17 cellular contexts compared by ENCODE assay signal in genomic region chr7:50399635-50400034, GRCh38. TPM values are rescaled to one million over a fixed set of nuclear protein-coding genes. Genes with fewer than 3 reads are reported as not detected.
A peak's percentile ranks its signal among the peaks of the same experiment; 100 is the strongest.
DNase-seq lines count a peak whose midpoint lies in the region; ATAC-seq and TF ChIP-seq lines count a peak whose summit lies in the region.
"Had no signal": no experiment of that assay in that cellular context is flagged by ENCODE, and none has a peak within 500 bp of the region (broad histone marks: within the 10 kb centered on the region; RNA-seq: fewer than 3 reads in every experiment).

No MANE protein-coding gene starts in this region.

- H3K4me1 ChIP-seq in right atrium auricular region: no peaks in the 10 kb centered on the region

- H3K9me3 ChIP-seq in T-helper 17 cell (ENCODE audit: control insufficient read depth, low read length, poor library complexity, severe bottlenecking): no peaks in the 10 kb centered on the region
- no peaks in the 10 kb centered on the region for H3K9me3 ChIP-seq in right atrium auricular region

- peaks cover 81% of the 10 kb centered on the region for H3K36me3 Mint-ChIP-seq in activated CD8-positive, alpha-beta T cell treated with anti-CD3 and anti-CD28 coated beads, Interleukin-2, amount 10 ng/mL, durations not matched to agents 7 days and 5 days (ENCODE audit: low read depth)
- peaks cover 85% of the 10 kb centered on the region for H3K36me3 Mint-ChIP-seq in activated CD8-positive, alpha-beta T cell treated with anti-CD3 and anti-CD28 coated beads for 36 hours (ENCODE audit: low read depth)
- H3K36me3 Mint-ChIP-seq in T-helper 17 cell (ENCODE audit: low read depth): peaks cover 10% of the 10 kb centered on the region
- H3K36me3 Mint-ChIP-seq in stimulated activated naive B cell treated with anti-CD40 and anti-IgM and Interleukin-4, amounts not matched to agents 10 μg/mL and 1 μg/mL and 100 μg/mL, for 72 hours: peaks cover 57 to 73% of the 10 kb centered on the region in 2 donors

- no peak for ATAC-seq in activated CD8-positive, alpha-beta T cell treated with anti-CD3 and anti-CD28 coated beads, Interleukin-2, amount 10 ng/mL, durations not matched to agents 7 days and 5 days
- no peak for ATAC-seq in activated CD8-positive, alpha-beta T cell treated with anti-CD3 and anti-CD28 coated beads for 36 hours
- ATAC-seq in T-helper 17 cell (no peak), GM21367 (IDR thresholded peaks at IDR 0.05; ENCODE audit: unreplicated experiment) (no peak)
- ATAC-seq in stimulated activated naive B cell treated with anti-CD40 and anti-IgM and Interleukin-4, amounts not matched to agents 10 μg/mL and 1 μg/mL and 100 μg/mL, for 72 hours (replicated peaks): no peak
- ATAC-seq: PC-3 had no signal

- peak; percentile 18 for DNase-seq in activated CD8-positive, alpha-beta T cell treated with anti-CD3 and anti-CD28 coated beads, Interleukin-2, amount 10 ng/mL, durations not matched to agents 7 days and 5 days
- DNase-seq in activated CD8-positive, alpha-beta T cell treated with anti-CD3 and anti-CD28 coated beads for 36 hours: no peak
- DNase-seq in T-helper 17 cell: no peak
- DNase-seq in dorsolateral prefrontal cortex: no peak
- no peak for DNase-seq in stimulated activated naive B cell treated with anti-CD40 and anti-IgM and Interleukin-4, amounts not matched to agents 10 μg/mL and 1 μg/mL and 100 μg/mL, for 72 hours
- DNase-seq in right atrium auricular region (ENCODE audit: low spot score): no peak
- DNase-seq: C1 segment of cervical spinal cord; CD8-positive, alpha-beta memory T cell; DMS79; KBM-7; NCI-H1105; NCI-H1694 treated with DMSO at 0.1 percent for 48 hours; NCI-H510A treated with DMSO at 0.1 percent for 48 hours; PC-3; RPMI8226; SIG-M5 had no signal

- H3K4me3 Mint-ChIP-seq in activated CD8-positive, alpha-beta T cell treated with anti-CD3 and anti-CD28 coated beads, Interleukin-2, amount 10 ng/mL, durations not matched to agents 7 days and 5 days: no peak overlapping the region
- H3K4me3 Mint-ChIP-seq in activated CD8-positive, alpha-beta T cell treated with anti-CD3 and anti-CD28 coated beads for 36 hours: no peak overlapping the region
- no peak overlapping the region for H3K4me3 Mint-ChIP-seq in T-helper 17 cell
- H3K4me3 Mint-ChIP-seq in stimulated activated naive B cell treated with anti-CD40 and anti-IgM and Interleukin-4, amounts not matched to agents 10 μg/mL and 1 μg/mL and 100 μg/mL, for 72 hours: no peak overlapping the region
- H3K4me3 Mint-ChIP-seq: CD8-positive, alpha-beta memory T cell had no signal

- H3K36me3 ChIP-seq in right atrium auricular region: no peaks in the 10 kb centered on the region

- CTCF ChIA-PET in activated CD8-positive, alpha-beta T cell treated with anti-CD3 and anti-CD28 coated beads, Interleukin-2, amount 10 ng/mL, durations not matched to agents 7 days and 5 days (lab: Charles Lee): no interaction called here
- CTCF ChIA-PET in activated CD8-positive, alpha-beta T cell treated with anti-CD3 and anti-CD28 coated beads for 36 hours (lab: Charles Lee): no interaction called here

- H3K4me3 ChIP-seq in dorsolateral prefrontal cortex (peak overlapping the region in 38 of 59 donors; percentile 6 to 55 (median 32)), right atrium auricular region (no peak overlapping the region)

- H3K27me3 ChIP-seq in dorsolateral prefrontal cortex: peaks cover 0 to 45% (median 22%) of the 10 kb centered on the region in 45 donors
- H3K27me3 ChIP-seq in right atrium auricular region: no peaks in the 10 kb centered on the region

- H3K9me3 Mint-ChIP-seq in activated CD8-positive, alpha-beta T cell treated with anti-CD3 and anti-CD28 coated beads, Interleukin-2, amount 10 ng/mL, durations not matched to agents 7 days and 5 days (ENCODE audit: insufficient read depth): no peaks in the 10 kb centered on the region
- H3K9me3 Mint-ChIP-seq in activated CD8-positive, alpha-beta T cell treated with anti-CD3 and anti-CD28 coated beads for 36 hours: no peaks in the 10 kb centered on the region
- no peaks in the 10 kb centered on the region for H3K9me3 Mint-ChIP-seq in stimulated activated naive B cell treated with anti-CD40 and anti-IgM and Interleukin-4, amounts not matched to agents 10 μg/mL and 1 μg/mL and 100 μg/mL, for 72 hours
- H3K9me3 Mint-ChIP-seq: CD8-positive, alpha-beta memory T cell had no signal

- TF ChIP-seq CTCF in activated CD8-positive, alpha-beta T cell treated with anti-CD3 and anti-CD28 coated beads for 36 hours (IDR thresholded peaks at IDR 0.05): no peak
- no peak for TF ChIP-seq CTCF in dorsolateral prefrontal cortex (IDR thresholded peaks at IDR 0.05 in 54 of 56, conservative IDR thresholded peaks at IDR 0.05 in 2 of 56; ENCODE audit: low read depth in 1 of 56, partially characterized antibody in 56 of 56)
- TF ChIP-seq CTCF in right atrium auricular region (IDR thresholded peaks at IDR 0.05): no peak

- POLR2A ChIA-PET in activated CD8-positive, alpha-beta T cell treated with anti-CD3 and anti-CD28 coated beads, Interleukin-2, amount 10 ng/mL, durations not matched to agents 7 days and 5 days (lab: Charles Lee): no interaction called here
- POLR2A ChIA-PET in activated CD8-positive, alpha-beta T cell treated with anti-CD3 and anti-CD28 coated beads for 36 hours (lab: Charles Lee): interaction anchor here (1.7 kb wide), 1 partner anchor 18 kb away, joined by 4 read pairs; no protein-coding TSS in a partner anchor

- peaks cover 55% of the 10 kb centered on the region for H3K4me1 Mint-ChIP-seq in activated CD8-positive, alpha-beta T cell treated with anti-CD3 and anti-CD28 coated beads, Interleukin-2, amount 10 ng/mL, durations not matched to agents 7 days and 5 days (ENCODE audit: low read depth)
- peaks cover 80% of the 10 kb centered on the region for H3K4me1 Mint-ChIP-seq in activated CD8-positive, alpha-beta T cell treated with anti-CD3 and anti-CD28 coated beads for 36 hours (ENCODE audit: low read depth)
- peaks cover 51% of the 10 kb centered on the region for H3K4me1 Mint-ChIP-seq in T-helper 17 cell
- peaks cover 46 to 74% of the 10 kb centered on the region in 2 donors for H3K4me1 Mint-ChIP-seq in stimulated activated naive B cell treated with anti-CD40 and anti-IgM and Interleukin-4, amounts not matched to agents 10 μg/mL and 1 μg/mL and 100 μg/mL, for 72 hours

- H3K27ac Mint-ChIP-seq in activated CD8-positive, alpha-beta T cell treated with anti-CD3 and anti-CD28 coated beads, Interleukin-2, amount 10 ng/mL, durations not matched to agents 7 days and 5 days: no peak overlapping the region
- no peak overlapping the region for H3K27ac Mint-ChIP-seq in activated CD8-positive, alpha-beta T cell treated with anti-CD3 and anti-CD28 coated beads for 36 hours
- peak overlapping the region; percentile 88 for H3K27ac Mint-ChIP-seq in T-helper 17 cell
- peak overlapping the region; percentile 71 for H3K27ac Mint-ChIP-seq in stimulated activated naive B cell treated with anti-CD40 and anti-IgM and Interleukin-4, amounts not matched to agents 10 μg/mL and 1 μg/mL and 100 μg/mL, for 72 hours

- H3K27ac ChIP-seq in dorsolateral prefrontal cortex: no peak overlapping the region
- H3K27ac ChIP-seq in right atrium auricular region: no peak overlapping the region

- H3K27me3 Mint-ChIP-seq in activated CD8-positive, alpha-beta T cell treated with anti-CD3 and anti-CD28 coated beads, Interleukin-2, amount 10 ng/mL, durations not matched to agents 7 days and 5 days (ENCODE audit: low read depth): no peaks in the 10 kb centered on the region
- H3K27me3 Mint-ChIP-seq in activated CD8-positive, alpha-beta T cell treated with anti-CD3 and anti-CD28 coated beads for 36 hours: no peaks in the 10 kb centered on the region
- H3K27me3 Mint-ChIP-seq in T-helper 17 cell: no peaks in the 10 kb centered on the region
- H3K27me3 Mint-ChIP-seq in stimulated activated naive B cell treated with anti-CD40 and anti-IgM and Interleukin-4, amounts not matched to agents 10 μg/mL and 1 μg/mL and 100 μg/mL, for 72 hours: no peaks in the 10 kb centered on the region
- H3K27me3 Mint-ChIP-seq: CD8-positive, alpha-beta memory T cell had no signal

- intact Hi-C loops in activated CD8-positive, alpha-beta T cell treated with anti-CD3 and anti-CD28 coated beads for 36 hours (cut with micrococcal nuclease): loop anchor here (5.0 kb wide), 1 partner anchor 37 kb away; no protein-coding TSS in a partner anchor
- intact Hi-C loops in dorsolateral prefrontal cortex (cut with DNase I): no loop called here

RNA-seq across cellular contexts. Expression of gene FIGNL1, which starts 50.5 kb away (rescaled TPM):
- total RNA-seq in activated CD8-positive, alpha-beta T cell treated with anti-CD3 and anti-CD28 coated beads, Interleukin-2, amount 10 ng/mL, durations not matched to agents 7 days and 5 days: 10 to 100 TPM; 40.7 to 41.0 TPM
- total RNA-seq in activated CD8-positive, alpha-beta T cell treated with anti-CD3 and anti-CD28 coated beads for 36 hours: 10 to 100 TPM; 46.8 to 47.2 TPM
- 1 to 10 TPM; 8.6 to 9.8 TPM for total RNA-seq in T-helper 17 cell
- total RNA-seq in dorsolateral prefrontal cortex: 10 to 100 TPM in 108 of 120 experiments, 1 to 10 TPM in 12; 5.0 to 24.4 (median 12.6) TPM
- 1 to 10 TPM; 4.7 TPM for total RNA-seq in right atrium auricular region

Comparison
In these comparisons a context has a peak if more than half of its experiments do, and no peak if none do; other contexts are left out.
1. H3K27ac Mint-ChIP-seq: peak in T-helper 17 cell (single experiment) and stimulated activated naive B cell treated with anti-CD40 and anti-IgM and Interleukin-4, amounts not matched to agents 10 μg/mL and 1 μg/mL and 100 μg/mL, for 72 hours (single experiment); none in activated CD8-positive, alpha-beta T cell treated with anti-CD3 and anti-CD28 coated beads, Interleukin-2, amount 10 ng/mL, durations not matched to agents 7 days and 5 days (single experiment) and activated CD8-positive, alpha-beta T cell treated with anti-CD3 and anti-CD28 coated beads for 36 hours (single experiment).
2. H3K4me3 ChIP-seq: peak in dorsolateral prefrontal cortex (38 of 59); none in right atrium auricular region (0 of 2).